18 cellular contexts compared by ENCODE assay signal in the genomic region with DNA sequence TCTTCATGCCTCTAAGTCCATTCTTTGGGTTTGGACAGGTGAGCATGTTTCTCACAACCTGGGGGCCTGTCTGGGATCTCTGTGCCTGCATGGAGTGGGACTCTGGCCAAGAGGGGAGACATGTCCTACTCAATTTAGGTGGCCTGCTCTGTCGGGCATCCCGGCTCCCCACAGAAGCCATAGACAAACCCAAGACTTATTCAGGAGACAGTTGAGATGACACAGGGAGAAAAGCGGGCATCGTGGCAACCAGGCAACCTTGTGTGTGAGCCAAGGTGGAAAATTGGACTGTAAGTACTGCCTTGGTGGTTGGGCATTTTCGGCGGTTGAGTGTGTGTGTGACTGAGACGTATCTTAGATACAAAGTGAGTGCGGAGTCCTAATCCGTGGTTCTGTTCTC.
"Had no signal": no experiment of that assay in that cellular context is flagged by ENCODE, and none has a peak within 500 bp of the region (broad histone marks: within the 10 kb centered on the region; RNA-seq: fewer than 3 reads in every experiment).

No MANE protein-coding gene starts in this region.

- H3K27ac Mint-ChIP-seq: activated CD4-positive, alpha-beta T cell treated with anti-CD3 and anti-CD28 coated beads, Interleukin-2, amount 10 ng/mL, durations not matched to agents 24 days and 14 days; activated naive CD8-positive, alpha-beta T cell; mesothelial cell of epicardium; stimulated activated effector memory CD8-positive, alpha-beta T cell treated with anti-CD3 and anti-CD28 coated beads, Interleukin-12 subunit alpha, Interleukin-12 subunit beta, amount 100 ng/mL, for 72 hours; T-cell; WTC11 had no signal

- H3K9me3 Mint-ChIP-seq: stimulated activated effector memory CD8-positive, alpha-beta T cell treated with anti-CD3 and anti-CD28 coated beads, Interleukin-12 subunit alpha, Interleukin-12 subunit beta, amount 100 ng/mL, for 72 hours; T-cell had no signal

- H3K4me3 Mint-ChIP-seq: activated CD4-positive, alpha-beta T cell treated with anti-CD3 and anti-CD28 coated beads, Interleukin-2, amount 10 ng/mL, durations not matched to agents 24 days and 14 days; activated naive CD8-positive, alpha-beta T cell; mesothelial cell of epicardium; stimulated activated effector memory CD8-positive, alpha-beta T cell treated with anti-CD3 and anti-CD28 coated beads, Interleukin-12 subunit alpha, Interleukin-12 subunit beta, amount 100 ng/mL, for 72 hours; T-cell; WTC11 had no signal

- FAIRE-seq: bronchial epithelial cell, frontal cortex, small intestine had no signal

- H3K27me3 Mint-ChIP-seq: activated CD4-positive, alpha-beta T cell treated with anti-CD3 and anti-CD28 coated beads, Interleukin-2, amount 10 ng/mL, durations not matched to agents 24 days and 14 days; activated naive CD8-positive, alpha-beta T cell; T-cell had no signal

- H3K36me3 Mint-ChIP-seq: stimulated activated effector memory CD8-positive, alpha-beta T cell treated with anti-CD3 and anti-CD28 coated beads, Interleukin-12 subunit alpha, Interleukin-12 subunit beta, amount 100 ng/mL, for 72 hours; T-cell had no signal

- H3K36me3 ChIP-seq: transverse colon had no signal

- DNase-seq: activated CD4-positive, alpha-beta T cell treated with anti-CD3 and anti-CD28 coated beads, Interleukin-2, amount 10 ng/mL, durations not matched to agents 24 days and 14 days; activated effector memory CD4-positive, alpha-beta T cell treated with Interleukin-2 at 50 U/mL for 16 hours; activated T-cell treated with anti-CD3 and anti-CD28 coated beads, Interleukin-2, amount 50 U/mL, for 1 hour; aorta; effector CD4-positive, alpha-beta T cell; islet precursor cell; retina; small intestine; T-cell; transverse colon had no signal

- H3K27ac ChIP-seq: parathyroid adenoma, SK-N-MC had no signal

- H3K4me1 ChIP-seq: parathyroid adenoma had no signal

- H3K4me3 ChIP-seq: SK-N-MC, transverse colon had no signal

- H3K27me3 ChIP-seq: transverse colon had no signal
